In the genomic region with DNA sequence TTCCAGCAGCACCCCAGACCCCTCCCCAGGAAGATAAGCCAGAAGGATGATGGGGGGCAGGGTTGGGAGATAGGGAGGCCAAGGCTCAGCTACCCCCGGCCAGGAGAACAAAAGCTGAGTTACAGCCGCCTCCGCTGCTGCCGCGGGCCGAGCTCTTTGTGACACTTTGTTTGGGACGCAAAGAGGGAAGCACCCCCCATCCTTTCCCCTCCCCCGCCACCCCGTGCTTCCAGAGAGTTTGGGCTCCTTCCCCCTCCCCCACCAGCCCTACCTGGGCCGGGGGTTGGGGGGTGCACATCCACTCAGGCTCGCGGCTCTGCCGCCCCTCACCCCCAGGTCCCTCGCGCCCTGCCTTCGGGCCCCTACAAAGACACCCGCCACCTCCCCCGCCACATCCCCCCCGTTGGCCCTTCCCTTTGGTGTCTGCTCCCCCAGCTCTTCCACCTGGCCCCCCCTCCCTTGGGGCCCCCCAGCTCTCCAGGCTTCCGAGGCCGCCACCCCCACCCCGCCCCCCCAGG, we compare ENCODE assay signal across 8 cellular contexts.
DNase-seq lines count a peak whose midpoint lies in the region; ATAC-seq lines count a peak whose summit lies in the region.

No MANE protein-coding gene starts in this region.

- H3K9ac ChIP-seq in iPS-18a (ENCODE audit: low read length), result peak overlapping the region; percentile 83

- no peaks in the 10 kb centered on the region for H3K9me3 Mint-ChIP-seq in activated naive CD4-positive, alpha-beta T cell treated with anti-CD3 and anti-CD28 coated beads, Interleukin-2, amount 10 ng/mL, durations not matched to agents 7 days and 5 days
- no peaks in the 10 kb centered on the region for H3K9me3 Mint-ChIP-seq in stimulated activated naive CD8-positive, alpha-beta T cell treated with anti-CD3 and anti-CD28 coated beads, Interleukin-15, amount 100 ng/mL, for 72 hours

- peaks cover 70% of the 10 kb centered on the region for H3K27me3 Mint-ChIP-seq in activated naive CD4-positive, alpha-beta T cell treated with anti-CD3 and anti-CD28 coated beads, Interleukin-2, amount 10 ng/mL, durations not matched to agents 7 days and 5 days
- no peaks in the 10 kb centered on the region for H3K27me3 Mint-ChIP-seq in stimulated activated naive CD8-positive, alpha-beta T cell treated with anti-CD3 and anti-CD28 coated beads, Interleukin-15, amount 100 ng/mL, for 72 hours

- no peaks in the 10 kb centered on the region for H3K27me3 ChIP-seq in iPS-18a (ENCODE audit: control insufficient read depth, insufficient read depth, low read length)

- H3K36me3 Mint-ChIP-seq in activated naive CD4-positive, alpha-beta T cell treated with anti-CD3 and anti-CD28 coated beads, Interleukin-2, amount 10 ng/mL, durations not matched to agents 7 days and 5 days, result no peaks in the 10 kb centered on the region

- peak; percentile 46 for ATAC-seq in stimulated activated naive CD8-positive, alpha-beta T cell treated with anti-CD3 and anti-CD28 coated beads, Interleukin-15, amount 100 ng/mL, for 72 hours
- ATAC-seq in HG02970 (IDR thresholded peaks at IDR 0.05; ENCODE audit: low FRiP score, unreplicated experiment) (no peak), HG03045 (IDR thresholded peaks at IDR 0.05; ENCODE audit: unreplicated experiment) (no peak)

- H3K27ac Mint-ChIP-seq in activated naive CD4-positive, alpha-beta T cell treated with anti-CD3 and anti-CD28 coated beads, Interleukin-2, amount 10 ng/mL, durations not matched to agents 7 days and 5 days, result no peak overlapping the region
- peak overlapping the region; percentile 71 to 92 for H3K27ac Mint-ChIP-seq in stimulated activated naive CD8-positive, alpha-beta T cell treated with anti-CD3 and anti-CD28 coated beads, Interleukin-15, amount 100 ng/mL, for 72 hours

- H3K4me3 Mint-ChIP-seq in activated naive CD4-positive, alpha-beta T cell treated with anti-CD3 and anti-CD28 coated beads, Interleukin-2, amount 10 ng/mL, durations not matched to agents 7 days and 5 days, result peak overlapping the region; percentile 66
- H3K4me3 Mint-ChIP-seq in stimulated activated naive CD8-positive, alpha-beta T cell treated with anti-CD3 and anti-CD28 coated beads, Interleukin-15, amount 100 ng/mL, for 72 hours, result peak overlapping the region; percentile 81 to 83

- H3K36me3 ChIP-seq in iPS-18a (ENCODE audit: control insufficient read depth, low read depth, low read length), result peaks cover 4% of the 10 kb centered on the region

- DNase-seq in NCI-H2196 (lab: John Stamatoyannopoulos, UW; ENCODE audit: unreplicated experiment) (peak; percentile 30), NCI-H2196 treated with DMSO at 0.1 percent for 48 hours (lab: John Stamatoyannopoulos, UW; ENCODE audit: unreplicated experiment) (no peak)
- peak; percentile 34 for DNase-seq in activated naive CD4-positive, alpha-beta T cell treated with anti-CD3 and anti-CD28 coated beads, Interleukin-2, amount 10 ng/mL, durations not matched to agents 7 days and 5 days
- no peak for DNase-seq in stimulated activated naive CD8-positive, alpha-beta T cell treated with anti-CD3 and anti-CD28 coated beads, Interleukin-15, amount 100 ng/mL, for 72 hours
- no peak for DNase-seq in stimulated activated CD4-positive, alpha-beta T cell treated with anti-CD3 and anti-CD28 coated beads, Interleukin-2, amount 100 ng/mL, for 24 hours

- peaks cover 54% of the 10 kb centered on the region for H3K4me1 ChIP-seq in iPS-18a (ENCODE audit: control insufficient read depth, low read depth, low read length)

- peaks cover 27% of the 10 kb centered on the region for H3K4me1 Mint-ChIP-seq in activated naive CD4-positive, alpha-beta T cell treated with anti-CD3 and anti-CD28 coated beads, Interleukin-2, amount 10 ng/mL, durations not matched to agents 7 days and 5 days
- H3K4me1 Mint-ChIP-seq in stimulated activated naive CD8-positive, alpha-beta T cell treated with anti-CD3 and anti-CD28 coated beads, Interleukin-15, amount 100 ng/mL, for 72 hours, result peaks cover 35% of the 10 kb centered on the region

- H3K4me3 ChIP-seq in iPS-18a (ENCODE audit: low read length), result peak overlapping the region; percentile 74

- no peaks in the 10 kb centered on the region for H3K9me3 ChIP-seq in iPS-18a (ENCODE audit: control insufficient read depth, low read depth, low read length)

- peak overlapping the region; percentile 86 for H3K27ac ChIP-seq in iPS-18a (ENCODE audit: low read length)

- CTCF ChIA-PET in activated naive CD4-positive, alpha-beta T cell treated with anti-CD3 and anti-CD28 coated beads, Interleukin-2, amount 10 ng/mL, durations not matched to agents 7 days and 5 days (lab: Charles Lee), result interaction anchor here (0.9 to 7.0 kb wide), 6 partner anchors 6 to 82 kb away, joined by 3 to 167 read pairs (median 10); partner anchors contain the start of gene TMEM253

Comparison
In these comparisons a context has a peak if more than half of its experiments do, and no peak if none do; other contexts are left out.
1. DNase-seq: peak in NCI-H2196 (single experiment) and activated naive CD4-positive, alpha-beta T cell treated with anti-CD3 and anti-CD28 coated beads, Interleukin-2, amount 10 ng/mL, durations not matched to agents 7 days and 5 days (single experiment); none in NCI-H2196 treated with DMSO at 0.1 percent for 48 hours (single experiment), stimulated activated naive CD8-positive, alpha-beta T cell treated with anti-CD3 and anti-CD28 coated beads, Interleukin-15, amount 100 ng/mL, for 72 hours (0 of 2) and stimulated activated CD4-positive, alpha-beta T cell treated with anti-CD3 and anti-CD28 coated beads, Interleukin-2, amount 100 ng/mL, for 24 hours (0 of 2).